20 cellular contexts compared by ENCODE assay signal in genomic region chr11:96044747-96045146, GRCh38.
"Had no signal": no experiment of that assay in that cellular context is flagged by ENCODE, and none has a peak within 500 bp of the region (broad histone marks: within the 10 kb centered on the region; RNA-seq: fewer than 3 reads in every experiment).

No MANE protein-coding gene starts in this region.

- H3K27ac Mint-ChIP-seq: dendritic cell treated with granulocyte-macrophage colony-stimulating factor and Interleukin-4, amounts not matched to agents 40 ng/mL and 50 ng/mL, for 4 days; effector memory CD8-positive, alpha-beta T cell; natural killer cell treated with Interleukin-12 subunit alpha and Interleukin-12 subunit beta and Interleukin-15 and Interleukin-18, amount 100 ng/mL, for 72 hours; stimulated activated memory B cell treated with anti-CD40 and anti-IgM and Interleukin-4, amounts not matched to agents 10 μg/mL and 1 μg/mL and 100 μg/mL, for 72 hours had no signal

- H3K27ac ChIP-seq: epithelial cell of prostate, gastrocnemius medialis, psoas muscle, right lobe of liver, upper lobe of right lung had no signal

- H3K27me3 Mint-ChIP-seq: dendritic cell treated with granulocyte-macrophage colony-stimulating factor and Interleukin-4, amounts not matched to agents 40 ng/mL and 50 ng/mL, for 4 days; effector memory CD8-positive, alpha-beta T cell; natural killer cell treated with Interleukin-12 subunit alpha and Interleukin-12 subunit beta and Interleukin-15 and Interleukin-18, amount 100 ng/mL, for 72 hours; stimulated activated memory B cell treated with anti-CD40 and anti-IgM and Interleukin-4, amounts not matched to agents 10 μg/mL and 1 μg/mL and 100 μg/mL, for 72 hours had no signal

- H3K36me3 Mint-ChIP-seq: natural killer cell treated with Interleukin-12 subunit alpha and Interleukin-12 subunit beta and Interleukin-15 and Interleukin-18, amount 100 ng/mL, for 72 hours had no signal

- H3K4me3 Mint-ChIP-seq: dendritic cell treated with granulocyte-macrophage colony-stimulating factor and Interleukin-4, amounts not matched to agents 40 ng/mL and 50 ng/mL, for 4 days; effector memory CD8-positive, alpha-beta T cell; natural killer cell treated with Interleukin-12 subunit alpha and Interleukin-12 subunit beta and Interleukin-15 and Interleukin-18, amount 100 ng/mL, for 72 hours; stimulated activated memory B cell treated with anti-CD40 and anti-IgM and Interleukin-4, amounts not matched to agents 10 μg/mL and 1 μg/mL and 100 μg/mL, for 72 hours had no signal

- ATAC-seq: effector memory CD8-positive, alpha-beta T cell; gastrocnemius medialis; heart right ventricle; left lobe of liver; psoas muscle; right lobe of liver; stimulated activated memory B cell treated with anti-CD40 and anti-IgM and Interleukin-4, amounts not matched to agents 10 μg/mL and 1 μg/mL and 100 μg/mL, for 72 hours; upper lobe of right lung had no signal

- H3K27me3 ChIP-seq: esophagus muscularis mucosa, gastrocnemius medialis, heart right ventricle, right lobe of liver, suprapubic skin, tibial artery, upper lobe of right lung, vagina had no signal

- H3K36me3 ChIP-seq: esophagus muscularis mucosa, gastrocnemius medialis, heart right ventricle, right lobe of liver, suprapubic skin, upper lobe of right lung, vagina had no signal

- H3K9me3 Mint-ChIP-seq: dendritic cell treated with granulocyte-macrophage colony-stimulating factor and Interleukin-4, amounts not matched to agents 40 ng/mL and 50 ng/mL, for 4 days; effector memory CD8-positive, alpha-beta T cell; natural killer cell treated with Interleukin-12 subunit alpha and Interleukin-12 subunit beta and Interleukin-15 and Interleukin-18, amount 100 ng/mL, for 72 hours; stimulated activated memory B cell treated with anti-CD40 and anti-IgM and Interleukin-4, amounts not matched to agents 10 μg/mL and 1 μg/mL and 100 μg/mL, for 72 hours had no signal

- H3K4me3 ChIP-seq: esophagus muscularis mucosa, gastrocnemius medialis, psoas muscle, right lobe of liver, suprapubic skin, upper lobe of right lung, vagina had no signal

- H3K4me1 ChIP-seq: psoas muscle had no signal

- DNase-seq: effector memory CD8-positive, alpha-beta T cell; gastrocnemius medialis; heart right ventricle; hypothalamus; kidney glomerular epithelial cell; psoas muscle; retina; right lobe of liver; stimulated activated CD4-positive, alpha-beta T cell treated with anti-CD3 and anti-CD28 coated beads, Interleukin-4, amount 100 ng/mL, for 1 hour; stimulated activated CD8-positive, alpha-beta memory T cell treated with anti-CD3 and anti-CD28 coated beads, Interleukin-4, amount 100 ng/mL, for 48 hours; tibial artery; upper lobe of right lung had no signal

- H3K9me3 ChIP-seq: esophagus muscularis mucosa, gastrocnemius medialis, heart right ventricle, psoas muscle, right lobe of liver, suprapubic skin, tibial artery, upper lobe of right lung, vagina had no signal
